9 cellular contexts compared by ENCODE assay signal in genomic region chr12:16349132-16349463, GRCh38. TPM values are rescaled to one million over a fixed set of nuclear protein-coding genes. Genes with fewer than 3 reads are reported as not detected.
DNase-seq lines count a peak whose midpoint lies in the region; ATAC-seq and TF ChIP-seq lines count a peak whose summit lies in the region.
"Had no signal": no experiment of that assay in that cellular context is flagged by ENCODE, and none has a peak within 500 bp of the region (broad histone marks: within the 10 kb centered on the region; RNA-seq: fewer than 3 reads in every experiment).

No MANE protein-coding gene starts in this region.

- H3K9me3 ChIP-seq in upper lobe of right lung, result no peaks in the 10 kb centered on the region

- no peak overlapping the region for H3K4me3 Mint-ChIP-seq in activated CD8-positive, alpha-beta T cell treated with anti-CD3 and anti-CD28 coated beads for 36 hours
- H3K4me3 Mint-ChIP-seq in glutamatergic neuron (ENCODE audit: unreplicated experiment), result no peak overlapping the region

- H3K27ac Mint-ChIP-seq in activated CD8-positive, alpha-beta T cell treated with anti-CD3 and anti-CD28 coated beads for 36 hours, result no peak overlapping the region
- no peak overlapping the region for H3K27ac Mint-ChIP-seq in glutamatergic neuron (ENCODE audit: unreplicated experiment)

- no peaks in the 10 kb centered on the region for H3K9me3 Mint-ChIP-seq in activated CD8-positive, alpha-beta T cell treated with anti-CD3 and anti-CD28 coated beads for 36 hours
- no peaks in the 10 kb centered on the region for H3K9me3 Mint-ChIP-seq in glutamatergic neuron (ENCODE audit: unreplicated experiment)

- H3K27me3 Mint-ChIP-seq in activated CD8-positive, alpha-beta T cell treated with anti-CD3 and anti-CD28 coated beads for 36 hours, result peaks cover 8% of the 10 kb centered on the region
- peaks cover 3% of the 10 kb centered on the region for H3K27me3 Mint-ChIP-seq in glutamatergic neuron (ENCODE audit: unreplicated experiment)

- ATAC-seq in HG03521 (IDR thresholded peaks at IDR 0.05; ENCODE audit: unreplicated experiment) (peak; percentile 17), upper lobe of right lung (peak; percentile 52)
- no peak for ATAC-seq in activated CD8-positive, alpha-beta T cell treated with anti-CD3 and anti-CD28 coated beads for 36 hours

- intact Hi-C loops in upper lobe of right lung (cut with DNase I), result no loop called here
- intact Hi-C loops in activated CD8-positive, alpha-beta T cell treated with anti-CD3 and anti-CD28 coated beads for 36 hours (cut with micrococcal nuclease), result no loop called here

- no peaks in the 10 kb centered on the region for H3K36me3 Mint-ChIP-seq in activated CD8-positive, alpha-beta T cell treated with anti-CD3 and anti-CD28 coated beads for 36 hours (ENCODE audit: low read depth)
- H3K36me3 Mint-ChIP-seq in glutamatergic neuron (ENCODE audit: unreplicated experiment), result no peaks in the 10 kb centered on the region

- no peaks in the 10 kb centered on the region for H3K4me1 ChIP-seq in upper lobe of right lung
- H3K4me1 ChIP-seq: parathyroid adenoma had no signal

- H3K4me1 Mint-ChIP-seq in activated CD8-positive, alpha-beta T cell treated with anti-CD3 and anti-CD28 coated beads for 36 hours (ENCODE audit: low read depth), result no peaks in the 10 kb centered on the region
- H3K4me1 Mint-ChIP-seq in glutamatergic neuron (ENCODE audit: low read depth, unreplicated experiment), result peaks cover 22% of the 10 kb centered on the region

- H3K36me3 ChIP-seq in upper lobe of right lung, result no peaks in the 10 kb centered on the region

- H3K27ac ChIP-seq in layer of hippocampus (ENCODE audit: low read depth, low read length), result peak overlapping the region; percentile 30
- peak overlapping the region; percentile 82 for H3K27ac ChIP-seq in upper lobe of right lung
- H3K27ac ChIP-seq: parathyroid adenoma had no signal

- POLR2A ChIA-PET in activated CD8-positive, alpha-beta T cell treated with anti-CD3 and anti-CD28 coated beads for 36 hours (lab: Charles Lee), result no interaction called here

- TF ChIP-seq CTCF in upper lobe of right lung (IDR thresholded peaks at IDR 0.05), result no peak
- TF ChIP-seq CTCF in activated CD8-positive, alpha-beta T cell treated with anti-CD3 and anti-CD28 coated beads for 36 hours (IDR thresholded peaks at IDR 0.05), result no peak
- no peak for TF ChIP-seq CTCF in glutamatergic neuron (IDR thresholded peaks at IDR 0.05; ENCODE audit: partially characterized antibody, unreplicated experiment)

- peak overlapping the region; percentile 61 for H3K4me3 ChIP-seq in upper lobe of right lung

- H3K27me3 ChIP-seq in layer of hippocampus (ENCODE audit: control insufficient read depth, insufficient read depth, low read length), result peaks cover 2% of the 10 kb centered on the region
- H3K27me3 ChIP-seq in upper lobe of right lung, result no peaks in the 10 kb centered on the region

- DNase-seq in GM03348 (ENCODE audit: low spot score), result peak; percentile 82
- peak; percentile 5 for DNase-seq in brain pericyte (ENCODE audit: low read depth, low spot score)
- DNase-seq in upper lobe of right lung, result no peak
- no peak for DNase-seq in activated CD8-positive, alpha-beta T cell treated with anti-CD3 and anti-CD28 coated beads for 36 hours
- DNase-seq in glutamatergic neuron, result no peak
- no peak for DNase-seq in NK-92 (lab: John Stamatoyannopoulos, UW; ENCODE audit: unreplicated experiment)

- CTCF ChIA-PET in activated CD8-positive, alpha-beta T cell treated with anti-CD3 and anti-CD28 coated beads for 36 hours (lab: Charles Lee), result no interaction called here

RNA-seq across cellular contexts. Expression of gene MGST1, which starts 1.7 kb away (rescaled TPM):
- total RNA-seq in upper lobe of right lung (357 TPM), glutamatergic neuron (ENCODE audit: unreplicated experiment) (5.7 TPM)
- not detected for total RNA-seq in activated CD8-positive, alpha-beta T cell treated with anti-CD3 and anti-CD28 coated beads for 36 hours

Comparison
In these comparisons a context has a peak if more than half of its experiments do, and no peak if none do; other contexts are left out.
1. DNase-seq: peak in GM03348 (single experiment) and brain pericyte (single experiment); none in upper lobe of right lung (single experiment), activated CD8-positive, alpha-beta T cell treated with anti-CD3 and anti-CD28 coated beads for 36 hours (single experiment), glutamatergic neuron (single experiment) and NK-92 (single experiment).
2. RNA of gene MGST1, which starts 1.7 kb away (total RNA-seq): 357 TPM in upper lobe of right lung (single experiment); 5.7 TPM in glutamatergic neuron (single experiment) and not detected in activated CD8-positive, alpha-beta T cell treated with anti-CD3 and anti-CD28 coated beads for 36 hours; every median in the first group is over 10 times any median in the second.